ENCODE assay signal across 7 cellular contexts in the genomic region with DNA sequence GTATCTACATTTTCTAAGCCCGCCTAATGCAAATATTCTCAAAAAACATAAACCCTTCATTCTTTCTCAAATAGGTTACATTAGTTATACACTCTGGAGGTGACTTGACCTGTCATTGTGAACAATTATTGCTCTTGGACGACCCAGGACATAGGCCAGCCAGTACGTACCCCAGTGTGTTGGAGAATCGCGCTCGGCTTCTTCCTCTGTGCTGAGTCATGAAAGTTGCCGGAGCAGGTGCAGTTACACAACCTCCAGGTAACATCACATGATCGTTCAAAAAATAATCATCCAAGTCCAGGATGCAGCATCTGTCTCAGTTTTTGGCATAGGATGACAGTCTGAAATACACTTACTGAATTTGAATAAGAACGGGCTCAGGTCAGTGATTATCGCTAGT.
A peak's percentile ranks its signal among the peaks of the same experiment; 100 is the strongest.
DNase-seq lines count a peak whose midpoint lies in the region; ATAC-seq, FAIRE-seq and TF ChIP-seq lines count a peak whose summit lies in the region.
"Not testable (repeated sequence)": the region's sequence is repeated elsewhere in the genome, so short reads cannot be mapped to it uniquely, and the experiment has no call there.

No MANE protein-coding gene starts in this region.

- FAIRE-seq in K562 (lab: Jason Lieb, UNC): peak; percentile 51
- FAIRE-seq in endothelial cell of umbilical vein (lab: Jason Lieb, UNC): peak; percentile 49

- DNase-seq in DMS79 (lab: John Stamatoyannopoulos, UW): peak; percentile 5
- DNase-seq in NCI-H510A treated with DMSO at 0.1 percent for 48 hours (lab: John Stamatoyannopoulos, UW): peak; percentile 16
- DNase-seq in K562 (ENCODE audit: extremely low read depth in 1 of 4, low spot score in 3 of 4); endothelial cell of umbilical vein (ENCODE audit: low read depth, low spot score); glutamatergic neuron; left lobe of liver (ENCODE audit: low spot score): not testable (repeated sequence)

- not testable (repeated sequence) for H3K9me3 Mint-ChIP-seq in glutamatergic neuron (ENCODE audit: unreplicated experiment)

- not testable (repeated sequence) for TF ChIP-seq EP300 in K562 (IDR thresholded peaks at IDR 0.05; ENCODE audit: low read length)

- not testable (repeated sequence) for H4K20me1 ChIP-seq in K562 (replicated peaks; ENCODE audit: control insufficient read depth, insufficient read depth, low read length); endothelial cell of umbilical vein (replicated peaks; ENCODE audit: control insufficient read depth, extremely low read depth, insufficient read depth, low read length)

- not testable (repeated sequence) for H3K79me2 ChIP-seq in K562 (ENCODE audit: control insufficient read depth, insufficient read depth, low read length); endothelial cell of umbilical vein (ENCODE audit: control insufficient read depth, insufficient read depth, low read length)

- not testable (repeated sequence) for H3K9ac ChIP-seq in K562 (ENCODE audit: insufficient read depth in 1 of 2, low read depth in 2 of 2, low read length in 2 of 2); endothelial cell of umbilical vein (replicated peaks; ENCODE audit: extremely low read depth, insufficient read depth, low read length); subcutaneous abdominal adipose tissue (ENCODE audit: low read length in 5 of 5)

- H3K9me1 ChIP-seq in K562 (ENCODE audit: control insufficient read depth, insufficient read depth, low read length); endothelial cell of umbilical vein (replicated peaks; ENCODE audit: control insufficient read depth, extremely low read depth, insufficient read depth, low read length): not testable (repeated sequence)

- not testable (repeated sequence) for H3K27ac ChIP-seq in K562 (ENCODE audit: extremely low read depth, low read depth, low read length); endothelial cell of umbilical vein (ENCODE audit: insufficient read depth, low read depth, low read length)
- peak overlapping the region; percentile 57 for H3K27ac ChIP-seq in subcutaneous abdominal adipose tissue (ENCODE audit: low read depth, low read length)

- dilution Hi-C loops in endothelial cell of umbilical vein (cut with MboI; ENCODE audit: extremely low pct_ligation_motif_present, low sequenced_read_pairs): not testable (repeated sequence)

- CTCF ChIA-PET in K562 (lab: Yijun Ruan, JAX; ENCODE audit: low intra/inter-chr PET ratio); endothelial cell of umbilical vein (lab: Charles Lee): not testable (repeated sequence)

- not testable (repeated sequence) for TF ChIP-seq CTCF in K562 (IDR thresholded peaks at IDR 0.05 in 2 of 3, conservative IDR thresholded peaks at IDR 0.05 in 1 of 3; ENCODE audit: insufficient read depth in 2 of 3, low read depth in 1 of 3, low read length in 3 of 3); endothelial cell of umbilical vein (IDR thresholded peaks at IDR 0.05; ENCODE audit: extremely low read depth in 1 of 2, insufficient read depth in 1 of 2, low read depth in 1 of 2, low read length in 2 of 2); glutamatergic neuron (IDR thresholded peaks at IDR 0.05; ENCODE audit: partially characterized antibody, unreplicated experiment)

- intact Hi-C loops in K562 (cut with micrococcal nuclease); endothelial cell of umbilical vein (cut with micrococcal nuclease): not testable (repeated sequence)

- POLR2A ChIA-PET in K562 (lab: Yijun Ruan, JAX); endothelial cell of umbilical vein (lab: Charles Lee): not testable (repeated sequence)

- ATAC-seq in K562: not testable (repeated sequence)
- peak; percentile 59 for ATAC-seq in left lobe of liver

- H3K9me3 ChIP-seq in K562 (replicated peaks; ENCODE audit: control insufficient read depth, insufficient read depth, low read depth, low read length); endothelial cell of umbilical vein (replicated peaks; ENCODE audit: control insufficient read depth, insufficient read depth, low read length); subcutaneous abdominal adipose tissue (ENCODE audit: control insufficient read depth in 5 of 5, low read length in 5 of 5): not testable (repeated sequence)

- WGBS in K562 (ENCODE audit: insufficient coverage, low coverage, missing lambda C conversion rate): 76% methylated on average over 9 of the region's 10 CpGs

- H3K4me2 ChIP-seq in K562 (ENCODE audit: insufficient read depth, low read length); endothelial cell of umbilical vein (ENCODE audit: insufficient read depth, low read length): not testable (repeated sequence)

- not testable (repeated sequence) for H3K4me1 Mint-ChIP-seq in glutamatergic neuron (ENCODE audit: low read depth, unreplicated experiment)

- not testable (repeated sequence) for H3K36me3 Mint-ChIP-seq in glutamatergic neuron (ENCODE audit: unreplicated experiment)

- H2AFZ ChIP-seq in K562 (ENCODE audit: low read depth, low read length); endothelial cell of umbilical vein (ENCODE audit: low read depth, low read length): not testable (repeated sequence)

- peaks cover 30% of the 10 kb centered on the region; the same call in 2 of the 3 replicates for H3K36me3 ChIP-seq in K562 (ENCODE audit: control insufficient read depth, insufficient read depth, low read length)
- not testable (repeated sequence) for H3K36me3 ChIP-seq in endothelial cell of umbilical vein (ENCODE audit: control insufficient read depth in 2 of 2, extremely low read depth in 1 of 2, insufficient read depth in 2 of 2, low read length in 2 of 2)
- H3K36me3 ChIP-seq in subcutaneous abdominal adipose tissue (ENCODE audit: control insufficient read depth in 5 of 5, insufficient read depth in 5 of 5, low read length in 5 of 5): peaks cover 4 to 36% (median 16%) of the 10 kb centered on the region in 5 donors

- not testable (repeated sequence) for H3K27me3 ChIP-seq in K562 (ENCODE audit: control insufficient read depth in 2 of 2, insufficient read depth in 2 of 2, low read length in 2 of 2); endothelial cell of umbilical vein (ENCODE audit: control insufficient read depth in 2 of 2, insufficient read depth in 2 of 2, low read length in 2 of 2); subcutaneous abdominal adipose tissue (ENCODE audit: control insufficient read depth in 5 of 5, insufficient read depth in 4 of 5, low read length in 5 of 5)

- H3K27ac Mint-ChIP-seq in glutamatergic neuron (ENCODE audit: unreplicated experiment): not testable (repeated sequence)

- TF ChIP-seq POLR2A in K562 (conservative IDR thresholded peaks at IDR 0.05); endothelial cell of umbilical vein (IDR thresholded peaks at IDR 0.05; ENCODE audit: low read depth, low read length): not testable (repeated sequence)

- peak overlapping the region; percentile 38 for H3K4me3 Mint-ChIP-seq in glutamatergic neuron (ENCODE audit: unreplicated experiment)

- BruUV-seq in K562 (replicated peaks; lab: Mats Ljungman, UMichigan); endothelial cell of umbilical vein (replicated peaks; lab: Mats Ljungman, UMichigan): not testable (repeated sequence)

- not testable (repeated sequence) for H3K4me1 ChIP-seq in K562 (replicated peaks in 1 of 2; ENCODE audit: control insufficient read depth in 2 of 2, insufficient read depth in 2 of 2, low read length in 2 of 2); endothelial cell of umbilical vein (ENCODE audit: control insufficient read depth, extremely low read depth, insufficient read depth, low read length); subcutaneous abdominal adipose tissue (ENCODE audit: control insufficient read depth in 5 of 5, insufficient read depth in 5 of 5, low read length in 5 of 5)

- H3K4me3 ChIP-seq in K562; endothelial cell of umbilical vein (replicated peaks in 1 of 3; ENCODE audit: insufficient read depth in 1 of 3, low read depth in 1 of 3, low read length in 3 of 3); subcutaneous abdominal adipose tissue (ENCODE audit: low read depth in 1 of 5, low read length in 5 of 5): not testable (repeated sequence)

- H3K27me3 Mint-ChIP-seq in glutamatergic neuron (ENCODE audit: unreplicated experiment): not testable (repeated sequence)

- not testable (repeated sequence) for TF ChIP-seq RAD21 in K562 (CRISPR knock-in tag; conservative IDR thresholded peaks at IDR 0.05 in 1 of 2, IDR thresholded peaks at IDR 0.05 in 1 of 2)

- in situ Hi-C loops in K562 (cut with MboI): not testable (repeated sequence)
